ENCODE assay signal across 1 cellular context in genomic region chr19:8252922-8253589, GRCh38.
TF ChIP-seq lines count a peak whose summit lies in the region.

No MANE protein-coding gene starts in this region.

TF ChIP-seq in HepG2, 621 proteins besides CTCF, POLR2A, EP300 and RAD21 (continued from another document and continues in another):
- TF ChIP-seq EHMT2 (IDR thresholded peaks at IDR 0.05; ENCODE audit: borderline replicate concordance, low read depth, low read length), result no peak
- no peak for TF ChIP-seq KAT8 (CRISPR knock-in tag; IDR thresholded peaks at IDR 0.05)
- peak; percentile 54; the same call in 1 of the 2 replicates for TF ChIP-seq ETV5 (CRISPR knock-in tag; IDR thresholded peaks at IDR 0.05; ENCODE audit: borderline replicate concordance)
- TF ChIP-seq, protein P1, sequence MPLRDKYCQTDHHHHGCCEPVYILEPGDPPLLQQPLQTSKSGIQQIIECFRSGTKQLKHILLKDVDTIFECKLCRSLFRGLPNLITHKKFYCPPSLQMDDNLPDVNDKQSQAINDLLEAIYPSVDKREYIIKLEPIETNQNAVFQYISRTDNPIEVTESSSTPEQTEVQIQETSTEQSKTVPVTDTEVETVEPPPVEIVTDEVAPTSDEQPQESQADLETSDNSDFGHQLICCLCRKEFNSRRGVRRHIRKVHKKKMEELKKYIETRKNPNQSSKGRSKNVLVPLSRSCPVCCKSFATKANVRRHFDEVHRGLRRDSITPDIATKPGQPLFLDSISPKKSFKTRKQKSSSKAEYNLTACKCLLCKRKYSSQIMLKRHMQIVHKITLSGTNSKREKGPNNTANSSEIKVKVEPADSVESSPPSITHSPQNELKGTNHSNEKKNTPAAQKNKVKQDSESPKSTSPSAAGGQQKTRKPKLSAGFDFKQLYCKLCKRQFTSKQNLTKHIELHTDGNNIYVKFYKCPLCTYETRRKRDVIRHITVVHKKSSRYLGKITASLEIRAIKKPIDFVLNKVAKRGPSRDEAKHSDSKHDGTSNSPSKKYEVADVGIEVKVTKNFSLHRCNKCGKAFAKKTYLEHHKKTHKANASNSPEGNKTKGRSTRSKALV (CRISPR knock-in tag; IDR thresholded peaks at IDR 0.05), result no peak
- TF ChIP-seq KDM5A (IDR thresholded peaks at IDR 0.05; ENCODE audit: borderline replicate concordance, low read length), result no peak
- no peak for TF ChIP-seq ZNF839 (CRISPR knock-in tag; IDR thresholded peaks at IDR 0.05; ENCODE audit: borderline replicate concordance)
- TF ChIP-seq, protein P2, sequence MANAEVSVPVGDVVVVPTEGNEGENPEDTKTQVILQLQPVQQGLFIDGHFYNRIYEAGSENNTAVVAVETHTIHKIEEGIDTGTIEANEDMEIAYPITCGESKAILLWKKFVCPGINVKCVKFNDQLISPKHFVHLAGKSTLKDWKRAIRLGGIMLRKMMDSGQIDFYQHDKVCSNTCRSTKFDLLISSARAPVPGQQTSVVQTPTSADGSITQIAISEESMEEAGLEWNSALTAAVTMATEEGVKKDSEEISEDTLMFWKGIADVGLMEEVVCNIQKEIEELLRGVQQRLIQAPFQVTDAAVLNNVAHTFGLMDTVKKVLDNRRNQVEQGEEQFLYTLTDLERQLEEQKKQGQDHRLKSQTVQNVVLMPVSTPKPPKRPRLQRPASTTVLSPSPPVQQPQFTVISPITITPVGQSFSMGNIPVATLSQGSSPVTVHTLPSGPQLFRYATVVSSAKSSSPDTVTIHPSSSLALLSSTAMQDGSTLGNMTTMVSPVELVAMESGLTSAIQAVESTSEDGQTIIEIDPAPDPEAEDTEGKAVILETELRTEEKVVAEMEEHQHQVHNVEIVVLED (CRISPR knock-in tag; IDR thresholded peaks at IDR 0.05; ENCODE audit: borderline replicate concordance), result no peak
- no peak for TF ChIP-seq ZNF550 (CRISPR knock-in tag; IDR thresholded peaks at IDR 0.05; ENCODE audit: borderline replicate concordance)
- no peak for TF ChIP-seq ZNF337 (CRISPR knock-in tag; IDR thresholded peaks at IDR 0.05; ENCODE audit: borderline replicate concordance, low read depth)
- TF ChIP-seq CENPT (CRISPR knock-in tag; IDR thresholded peaks at IDR 0.05; ENCODE audit: low read depth), result no peak
- TF ChIP-seq, protein P3, sequence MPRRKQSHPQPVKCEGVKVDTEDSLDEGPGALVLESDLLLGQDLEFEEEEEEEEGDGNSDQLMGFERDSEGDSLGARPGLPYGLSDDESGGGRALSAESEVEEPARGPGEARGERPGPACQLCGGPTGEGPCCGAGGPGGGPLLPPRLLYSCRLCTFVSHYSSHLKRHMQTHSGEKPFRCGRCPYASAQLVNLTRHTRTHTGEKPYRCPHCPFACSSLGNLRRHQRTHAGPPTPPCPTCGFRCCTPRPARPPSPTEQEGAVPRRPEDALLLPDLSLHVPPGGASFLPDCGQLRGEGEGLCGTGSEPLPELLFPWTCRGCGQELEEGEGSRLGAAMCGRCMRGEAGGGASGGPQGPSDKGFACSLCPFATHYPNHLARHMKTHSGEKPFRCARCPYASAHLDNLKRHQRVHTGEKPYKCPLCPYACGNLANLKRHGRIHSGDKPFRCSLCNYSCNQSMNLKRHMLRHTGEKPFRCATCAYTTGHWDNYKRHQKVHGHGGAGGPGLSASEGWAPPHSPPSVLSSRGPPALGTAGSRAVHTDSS (CRISPR knock-in tag; conservative IDR thresholded peaks at IDR 0.05), result no peak
- TF ChIP-seq ZNF569 (CRISPR knock-in tag; IDR thresholded peaks at IDR 0.05; ENCODE audit: borderline replicate concordance), result no peak
- TF ChIP-seq ZNF558 (CRISPR knock-in tag; IDR thresholded peaks at IDR 0.05; ENCODE audit: borderline replicate concordance), result no peak
- no peak for TF ChIP-seq SMARCC2 (IDR thresholded peaks at IDR 0.05)
- no peak for TF ChIP-seq BCLAF1 (IDR thresholded peaks at IDR 0.05)
- no peak for TF ChIP-seq ZNF598 (CRISPR knock-in tag; IDR thresholded peaks at IDR 0.05; ENCODE audit: borderline replicate concordance)
- TF ChIP-seq, protein P4, sequence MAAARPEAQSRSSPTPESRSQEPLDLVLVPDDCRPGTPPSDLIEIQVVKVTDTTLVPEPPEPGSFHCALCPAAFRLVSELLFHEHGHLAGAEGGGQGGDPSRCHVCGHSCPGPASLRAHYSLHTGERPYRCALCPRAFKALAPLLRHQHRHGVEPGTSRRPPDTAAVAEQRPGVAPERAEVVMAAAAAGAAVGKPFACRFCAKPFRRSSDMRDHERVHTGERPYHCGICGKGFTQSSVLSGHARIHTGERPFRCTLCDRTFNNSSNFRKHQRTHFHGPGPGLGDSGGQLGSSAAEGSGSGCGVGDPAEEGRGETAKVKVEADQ (CRISPR knock-in tag; IDR thresholded peaks at IDR 0.05; ENCODE audit: borderline replicate concordance), result no peak
- no peak for TF ChIP-seq SMAD1 (CRISPR knock-in tag; IDR thresholded peaks at IDR 0.05; ENCODE audit: borderline replicate concordance, low read depth)
- TF ChIP-seq TEAD2 (CRISPR knock-in tag; IDR thresholded peaks at IDR 0.05), result no peak
- TF ChIP-seq GPBP1L1 (CRISPR knock-in tag; IDR thresholded peaks at IDR 0.05), result no peak
- TF ChIP-seq TCF7 (IDR thresholded peaks at IDR 0.05; ENCODE audit: low read depth), result no peak
- TF ChIP-seq XBP1 (CRISPR knock-in tag; IDR thresholded peaks at IDR 0.05), result no peak
- no peak for TF ChIP-seq NR2C2 (CRISPR knock-in tag; IDR thresholded peaks at IDR 0.05; ENCODE audit: borderline replicate concordance)
- peak; percentile 27; the same call in 1 of the 2 replicates for TF ChIP-seq PITX1 (CRISPR knock-in tag; IDR thresholded peaks at IDR 0.05)
- 0 out of 2 replicates have a peak, but pooled peaks have one; percentile 49 for TF ChIP-seq ZBTB38 (CRISPR knock-in tag; IDR thresholded peaks at IDR 0.05)
- no peak for TF ChIP-seq THRA (CRISPR knock-in tag; IDR thresholded peaks at IDR 0.05; ENCODE audit: borderline replicate concordance)
- TF ChIP-seq ZNF484 (CRISPR knock-in tag; IDR thresholded peaks at IDR 0.05; ENCODE audit: borderline replicate concordance, low read depth), result no peak
- no peak for TF ChIP-seq ZNF761 (CRISPR knock-in tag; conservative IDR thresholded peaks at IDR 0.05)
- TF ChIP-seq ZNF780A (CRISPR knock-in tag; IDR thresholded peaks at IDR 0.05), result no peak
- no peak for TF ChIP-seq TARDBP (CRISPR knock-in tag; IDR thresholded peaks at IDR 0.05)
- TF ChIP-seq PHF8 (CRISPR knock-in tag; IDR thresholded peaks at IDR 0.05), result no peak
- TF ChIP-seq, protein P5, sequence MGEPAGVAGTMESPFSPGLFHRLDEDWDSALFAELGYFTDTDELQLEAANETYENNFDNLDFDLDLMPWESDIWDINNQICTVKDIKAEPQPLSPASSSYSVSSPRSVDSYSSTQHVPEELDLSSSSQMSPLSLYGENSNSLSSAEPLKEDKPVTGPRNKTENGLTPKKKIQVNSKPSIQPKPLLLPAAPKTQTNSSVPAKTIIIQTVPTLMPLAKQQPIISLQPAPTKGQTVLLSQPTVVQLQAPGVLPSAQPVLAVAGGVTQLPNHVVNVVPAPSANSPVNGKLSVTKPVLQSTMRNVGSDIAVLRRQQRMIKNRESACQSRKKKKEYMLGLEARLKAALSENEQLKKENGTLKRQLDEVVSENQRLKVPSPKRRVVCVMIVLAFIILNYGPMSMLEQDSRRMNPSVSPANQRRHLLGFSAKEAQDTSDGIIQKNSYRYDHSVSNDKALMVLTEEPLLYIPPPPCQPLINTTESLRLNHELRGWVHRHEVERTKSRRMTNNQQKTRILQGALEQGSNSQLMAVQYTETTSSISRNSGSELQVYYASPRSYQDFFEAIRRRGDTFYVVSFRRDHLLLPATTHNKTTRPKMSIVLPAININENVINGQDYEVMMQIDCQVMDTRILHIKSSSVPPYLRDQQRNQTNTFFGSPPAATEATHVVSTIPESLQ (CRISPR knock-in tag; conservative IDR thresholded peaks at IDR 0.05), result no peak
- TF ChIP-seq ZSCAN9 (CRISPR knock-in tag; IDR thresholded peaks at IDR 0.05; ENCODE audit: borderline replicate concordance), result no peak
- TF ChIP-seq GATAD2A (CRISPR knock-in tag; IDR thresholded peaks at IDR 0.05), result 0 out of 2 replicates have a peak, but pooled peaks have one; percentile 50
- no peak; the same call in 1 of the 2 replicates for TF ChIP-seq ZNF563 (CRISPR knock-in tag; IDR thresholded peaks at IDR 0.05)
- no peak for TF ChIP-seq MYPOP (CRISPR knock-in tag; IDR thresholded peaks at IDR 0.05)
- TF ChIP-seq, protein P6, sequence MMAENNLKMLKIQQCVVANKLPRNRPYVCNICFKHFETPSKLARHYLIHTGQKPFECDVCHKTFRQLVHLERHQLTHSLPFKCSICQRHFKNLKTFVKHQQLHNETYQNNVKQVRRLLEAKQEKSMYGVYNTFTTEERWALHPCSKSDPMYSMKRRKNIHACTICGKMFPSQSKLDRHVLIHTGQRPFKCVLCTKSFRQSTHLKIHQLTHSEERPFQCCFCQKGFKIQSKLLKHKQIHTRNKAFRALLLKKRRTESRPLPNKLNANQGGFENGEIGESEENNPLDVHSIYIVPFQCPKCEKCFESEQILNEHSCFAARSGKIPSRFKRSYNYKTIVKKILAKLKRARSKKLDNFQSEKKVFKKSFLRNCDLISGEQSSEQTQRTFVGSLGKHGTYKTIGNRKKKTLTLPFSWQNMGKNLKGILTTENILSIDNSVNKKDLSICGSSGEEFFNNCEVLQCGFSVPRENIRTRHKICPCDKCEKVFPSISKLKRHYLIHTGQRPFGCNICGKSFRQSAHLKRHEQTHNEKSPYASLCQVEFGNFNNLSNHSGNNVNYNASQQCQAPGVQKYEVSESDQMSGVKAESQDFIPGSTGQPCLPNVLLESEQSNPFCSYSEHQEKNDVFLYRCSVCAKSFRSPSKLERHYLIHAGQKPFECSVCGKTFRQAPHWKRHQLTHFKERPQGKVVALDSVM (CRISPR knock-in tag; IDR thresholded peaks at IDR 0.05), result peak; percentile 72
- no peak for TF ChIP-seq ZKSCAN8 (CRISPR knock-in tag; IDR thresholded peaks at IDR 0.05; ENCODE audit: borderline replicate concordance)
- TF ChIP-seq ZNF670 (CRISPR knock-in tag; IDR thresholded peaks at IDR 0.05; ENCODE audit: borderline replicate concordance), result no peak
- 0 out of 2 replicates have a peak, but pooled peaks have one; percentile 30 for TF ChIP-seq KMT2B (CRISPR knock-in tag; IDR thresholded peaks at IDR 0.05)
- TF ChIP-seq, protein P7, sequence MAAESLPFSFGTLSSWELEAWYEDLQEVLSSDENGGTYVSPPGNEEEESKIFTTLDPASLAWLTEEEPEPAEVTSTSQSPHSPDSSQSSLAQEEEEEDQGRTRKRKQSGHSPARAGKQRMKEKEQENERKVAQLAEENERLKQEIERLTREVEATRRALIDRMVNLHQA (CRISPR knock-in tag; IDR thresholded peaks at IDR 0.05), result no peak
- TF ChIP-seq MIXL1 (CRISPR knock-in tag; IDR thresholded peaks at IDR 0.05), result 0 out of 2 replicates have a peak, but pooled peaks have one; percentile 58
- TF ChIP-seq SNAPC5 (CRISPR knock-in tag; IDR thresholded peaks at IDR 0.05; ENCODE audit: borderline replicate concordance), result no peak
